Comparison of ENCODE assay signal across 1 cellular context in genomic region chr1:16719571-16720402, GRCh38.
TF ChIP-seq lines count a peak whose summit lies in the region.

No MANE protein-coding gene starts in this region.

TF ChIP-seq in WTC11, 78 proteins besides CTCF, POLR2A, EP300 and RAD21 (continued from another document):
- TF ChIP-seq, protein P1, sequence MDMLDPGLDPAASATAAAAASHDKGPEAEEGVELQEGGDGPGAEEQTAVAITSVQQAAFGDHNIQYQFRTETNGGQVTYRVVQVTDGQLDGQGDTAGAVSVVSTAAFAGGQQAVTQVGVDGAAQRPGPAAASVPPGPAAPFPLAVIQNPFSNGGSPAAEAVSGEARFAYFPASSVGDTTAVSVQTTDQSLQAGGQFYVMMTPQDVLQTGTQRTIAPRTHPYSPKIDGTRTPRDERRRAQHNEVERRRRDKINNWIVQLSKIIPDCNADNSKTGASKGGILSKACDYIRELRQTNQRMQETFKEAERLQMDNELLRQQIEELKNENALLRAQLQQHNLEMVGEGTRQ (CRISPR knock-in tag; IDR thresholded peaks at IDR 0.05): no peak
- TF ChIP-seq FOXJ3 (CRISPR knock-in tag; IDR thresholded peaks at IDR 0.05; ENCODE audit: borderline replicate concordance) (no peak), NR2C2 (CRISPR knock-in tag; IDR thresholded peaks at IDR 0.05) (no peak), ATF1 (CRISPR knock-in tag; IDR thresholded peaks at IDR 0.05) (no peak), SMAD4 (CRISPR knock-in tag; IDR thresholded peaks at IDR 0.05) (no peak)
TF ChIP-seq in WTC11: peak in this region for 0.
